18 cellular contexts compared by ENCODE assay signal in genomic region chr2:173654896-173655265, GRCh38.
"Had no signal": no experiment of that assay in that cellular context is flagged by ENCODE, and none has a peak within 500 bp of the region (broad histone marks: within the 10 kb centered on the region; RNA-seq: fewer than 3 reads in every experiment).

No MANE protein-coding gene starts in this region.

- H3K36me3 ChIP-seq: brain microvascular endothelial cell, transverse colon, WERI-Rb-1 had no signal

- H3K27ac Mint-ChIP-seq: activated T-cell treated with anti-CD3 and anti-CD28 coated beads, Interleukin-2, amount 50 U/mL, for 72 hours; mesothelial cell of epicardium; natural killer cell treated with Interleukin-12 subunit alpha and Interleukin-12 subunit beta and Interleukin-15 and Interleukin-18, amount 100 ng/mL, for 72 hours had no signal

- H3K4me3 ChIP-seq: coronary artery, transverse colon had no signal

- H3K27ac ChIP-seq: brain microvascular endothelial cell, coronary artery, parathyroid adenoma, transverse colon, WERI-Rb-1 had no signal

- H3K27me3 ChIP-seq: brain microvascular endothelial cell, transverse colon had no signal

- H3K9me3 Mint-ChIP-seq: activated T-cell treated with anti-CD3 and anti-CD28 coated beads, Interleukin-2, amount 50 U/mL, for 72 hours; natural killer cell treated with Interleukin-12 subunit alpha and Interleukin-12 subunit beta and Interleukin-15 and Interleukin-18, amount 100 ng/mL, for 72 hours had no signal

- H3K4me1 ChIP-seq: parathyroid adenoma had no signal

- H3K4me3 Mint-ChIP-seq: activated T-cell treated with anti-CD3 and anti-CD28 coated beads, Interleukin-2, amount 50 U/mL, for 72 hours; mesothelial cell of epicardium; natural killer cell treated with Interleukin-12 subunit alpha and Interleukin-12 subunit beta and Interleukin-15 and Interleukin-18, amount 100 ng/mL, for 72 hours had no signal

- H3K36me3 Mint-ChIP-seq: mesothelial cell of epicardium; natural killer cell treated with Interleukin-12 subunit alpha and Interleukin-12 subunit beta and Interleukin-15 and Interleukin-18, amount 100 ng/mL, for 72 hours had no signal

- H3K9me3 ChIP-seq: transverse colon had no signal

- DNase-seq: activated CD4-positive, alpha-beta T cell treated with anti-CD3 and anti-CD28 coated beads for 1 hour; activated CD4-positive, alpha-beta T cell treated with anti-CD3 and anti-CD28 coated beads, Interleukin-2, amount 50 U/mL, for 4 hours; activated effector memory CD4-positive, alpha-beta T cell treated with anti-CD3 and anti-CD28 coated beads, Interleukin-2, amount 50 U/mL, for 16 hours; activated naive CD4-positive, alpha-beta T cell treated with anti-CD3 and anti-CD28 coated beads, Interleukin-2, amount 50 U/mL, for 16 hours; activated T-cell treated with anti-CD3 and anti-CD28 coated beads, Interleukin-2, amount 50 U/mL, for 72 hours; aorta; brain microvascular endothelial cell; left cardiac atrium; stimulated activated CD4-positive, alpha-beta T cell treated with anti-CD3 and anti-CD28 coated beads, Interleukin-1b, Interleukin-23, amount 100 ng/mL, for 48 hours; stimulated activated CD8-positive, alpha-beta memory T cell treated with anti-CD3 and anti-CD28 coated beads, Interleukin-4, amount 100 ng/mL, for 48 hours; stimulated activated naive CD8-positive, alpha-beta T cell treated with anti-CD3 and anti-CD28 coated beads, Interleukin-15, Interleukin-2, amounts not matched to agents 100 U/mL and 50 U/mL, for 24 hours; T-helper 2 cell; transverse colon; WERI-Rb-1 had no signal

- ATAC-seq: activated T-cell treated with anti-CD3 and anti-CD28 coated beads, Interleukin-2, amount 50 U/mL, for 72 hours; left cardiac atrium; stimulated activated naive CD8-positive, alpha-beta T cell treated with anti-CD3 and anti-CD28 coated beads, Interleukin-15, Interleukin-2, amounts not matched to agents 100 U/mL and 50 U/mL, for 24 hours had no signal
